In the genomic region with DNA sequence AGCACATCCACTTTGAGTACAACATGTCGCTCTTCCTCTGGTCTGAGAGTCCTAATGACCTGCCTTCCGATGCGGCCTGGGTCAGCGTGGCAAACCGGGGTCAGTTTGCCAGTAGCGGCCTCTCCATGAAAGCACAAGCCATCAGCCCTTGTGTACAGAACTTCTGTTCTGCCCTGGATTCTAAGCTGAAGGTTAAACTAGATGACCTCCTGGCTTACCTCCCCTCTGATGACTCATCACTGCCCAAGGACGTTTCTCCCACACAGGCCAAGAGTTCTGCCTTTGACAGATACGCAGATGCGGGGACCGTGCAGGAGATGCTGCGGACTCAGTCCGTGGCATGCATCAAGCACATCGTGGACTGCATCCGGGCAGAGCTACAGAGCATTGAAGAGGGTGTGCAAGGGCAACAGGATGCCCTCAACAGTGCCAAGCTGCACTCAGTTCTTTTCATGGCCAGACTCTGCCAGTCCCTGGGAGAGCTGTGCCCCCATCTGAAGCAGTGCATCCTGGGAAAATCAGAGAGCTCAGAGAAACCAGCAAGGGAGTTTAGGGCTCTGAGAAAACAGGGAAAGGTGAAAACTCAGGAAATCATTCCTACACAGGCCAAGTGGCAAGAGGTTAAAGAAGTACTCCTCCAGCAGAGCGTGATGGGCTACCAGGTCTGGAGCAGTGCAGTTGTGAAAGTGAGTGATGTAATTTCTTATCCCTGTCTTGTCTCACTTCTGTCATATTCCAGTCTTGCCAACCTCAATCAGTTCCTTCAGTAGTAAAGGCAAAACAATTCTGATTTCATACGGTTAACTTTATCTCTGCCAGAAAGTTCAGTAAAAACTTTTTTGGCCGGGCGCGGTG, we compare ENCODE assay signal across 1 cellular context.
A peak's percentile ranks its signal among the peaks of the same experiment; 100 is the strongest.
TF ChIP-seq lines count a peak whose summit lies in the region.

No MANE protein-coding gene starts in this region.

TF ChIP-seq in HepG2, 621 proteins besides CTCF, POLR2A, EP300 and RAD21 (continued from another document and continues in another):
- TF ChIP-seq ZNF775 (CRISPR knock-in tag; IDR thresholded peaks at IDR 0.05; ENCODE audit: borderline replicate concordance), result no peak
- TF ChIP-seq SAFB2 (CRISPR knock-in tag; IDR thresholded peaks at IDR 0.05; ENCODE audit: borderline replicate concordance, low read depth), result peak; percentile 79; the same call in 1 of the 2 replicates
- no peak for TF ChIP-seq ZNF562 (CRISPR knock-in tag; IDR thresholded peaks at IDR 0.05; ENCODE audit: borderline replicate concordance)
- no peak for TF ChIP-seq ZNF235 (CRISPR knock-in tag; IDR thresholded peaks at IDR 0.05; ENCODE audit: borderline replicate concordance)
- TF ChIP-seq ZNF878 (CRISPR knock-in tag; IDR thresholded peaks at IDR 0.05), result peak; percentile 99
- no peak for TF ChIP-seq ZNF468 (CRISPR knock-in tag; IDR thresholded peaks at IDR 0.05)
- TF ChIP-seq ELF4 (CRISPR knock-in tag; IDR thresholded peaks at IDR 0.05; ENCODE audit: borderline replicate concordance), result no peak
- no peak for TF ChIP-seq SNAI1 (CRISPR knock-in tag; IDR thresholded peaks at IDR 0.05; ENCODE audit: borderline replicate concordance)
- peak; percentile 93 for TF ChIP-seq PHF5A (CRISPR knock-in tag; IDR thresholded peaks at IDR 0.05; ENCODE audit: low read depth, unreplicated experiment)
- TF ChIP-seq TGIF2 (CRISPR knock-in tag; IDR thresholded peaks at IDR 0.05), result peak; percentile 96
- TF ChIP-seq, protein P1, sequence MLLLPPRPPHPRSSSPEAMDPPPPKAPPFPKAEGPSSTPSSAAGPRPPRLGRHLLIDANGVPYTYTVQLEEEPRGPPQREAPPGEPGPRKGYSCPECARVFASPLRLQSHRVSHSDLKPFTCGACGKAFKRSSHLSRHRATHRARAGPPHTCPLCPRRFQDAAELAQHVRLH (CRISPR knock-in tag; IDR thresholded peaks at IDR 0.05; ENCODE audit: borderline replicate concordance, low read depth), result peak; percentile 73; the same call in 1 of the 2 replicates
- TF ChIP-seq ZNF431 (CRISPR knock-in tag; IDR thresholded peaks at IDR 0.05; ENCODE audit: borderline replicate concordance, low read depth), result peak; percentile 94
- no peak for TF ChIP-seq FLYWCH1 (CRISPR knock-in tag; IDR thresholded peaks at IDR 0.05)
- peak; percentile 97 for TF ChIP-seq XBP1 (CRISPR knock-in tag; IDR thresholded peaks at IDR 0.05)
- TF ChIP-seq TCF12 (IDR thresholded peaks at IDR 0.05), result no peak
- peak; percentile 71; the same call in 1 of the 2 replicates for TF ChIP-seq TCF12 (CRISPR knock-in tag; IDR thresholded peaks at IDR 0.05)
- peak; percentile 96 for TF ChIP-seq ZNF335 (CRISPR knock-in tag; IDR thresholded peaks at IDR 0.05)
- TF ChIP-seq, protein P2, sequence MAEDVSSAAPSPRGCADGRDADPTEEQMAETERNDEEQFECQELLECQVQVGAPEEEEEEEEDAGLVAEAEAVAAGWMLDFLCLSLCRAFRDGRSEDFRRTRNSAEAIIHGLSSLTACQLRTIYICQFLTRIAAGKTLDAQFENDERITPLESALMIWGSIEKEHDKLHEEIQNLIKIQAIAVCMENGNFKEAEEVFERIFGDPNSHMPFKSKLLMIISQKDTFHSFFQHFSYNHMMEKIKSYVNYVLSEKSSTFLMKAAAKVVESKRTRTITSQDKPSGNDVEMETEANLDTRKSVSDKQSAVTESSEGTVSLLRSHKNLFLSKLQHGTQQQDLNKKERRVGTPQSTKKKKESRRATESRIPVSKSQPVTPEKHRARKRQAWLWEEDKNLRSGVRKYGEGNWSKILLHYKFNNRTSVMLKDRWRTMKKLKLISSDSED (CRISPR knock-in tag; IDR thresholded peaks at IDR 0.05), result no peak
- TF ChIP-seq NONO (IDR thresholded peaks at IDR 0.05), result no peak
- TF ChIP-seq NONO (CRISPR knock-in tag; conservative IDR thresholded peaks at IDR 0.05), result peak; percentile 96
- peak; percentile 80; the same call in 1 of the 2 replicates for TF ChIP-seq KDM1A (CRISPR knock-in tag; IDR thresholded peaks at IDR 0.05)
- TF ChIP-seq ZNF549 (CRISPR knock-in tag; IDR thresholded peaks at IDR 0.05), result no peak
- TF ChIP-seq, protein P3, sequence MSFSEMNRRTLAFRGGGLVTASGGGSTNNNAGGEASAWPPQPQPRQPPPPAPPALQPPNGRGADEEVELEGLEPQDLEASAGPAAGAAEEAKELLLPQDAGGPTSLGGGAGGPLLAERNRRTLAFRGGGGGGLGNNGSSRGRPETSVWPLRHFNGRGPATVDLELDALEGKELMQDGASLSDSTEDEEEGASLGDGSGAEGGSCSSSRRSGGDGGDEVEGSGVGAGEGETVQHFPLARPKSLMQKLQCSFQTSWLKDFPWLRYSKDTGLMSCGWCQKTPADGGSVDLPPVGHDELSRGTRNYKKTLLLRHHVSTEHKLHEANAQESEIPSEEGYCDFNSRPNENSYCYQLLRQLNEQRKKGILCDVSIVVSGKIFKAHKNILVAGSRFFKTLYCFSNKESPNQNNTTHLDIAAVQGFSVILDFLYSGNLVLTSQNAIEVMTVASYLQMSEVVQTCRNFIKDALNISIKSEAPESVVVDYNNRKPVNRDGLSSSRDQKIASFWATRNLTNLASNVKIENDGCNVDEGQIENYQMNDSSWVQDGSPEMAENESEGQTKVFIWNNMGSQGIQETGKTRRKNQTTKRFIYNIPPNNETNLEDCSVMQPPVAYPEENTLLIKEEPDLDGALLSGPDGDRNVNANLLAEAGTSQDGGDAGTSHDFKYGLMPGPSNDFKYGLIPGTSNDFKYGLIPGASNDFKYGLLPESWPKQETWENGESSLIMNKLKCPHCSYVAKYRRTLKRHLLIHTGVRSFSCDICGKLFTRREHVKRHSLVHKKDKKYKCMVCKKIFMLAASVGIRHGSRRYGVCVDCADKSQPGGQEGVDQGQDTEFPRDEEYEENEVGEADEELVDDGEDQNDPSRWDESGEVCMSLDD (CRISPR knock-in tag; IDR thresholded peaks at IDR 0.05; ENCODE audit: borderline replicate concordance), result 0 out of 2 replicates have a peak, but pooled peaks have one; percentile 8
- TF ChIP-seq, protein P4, sequence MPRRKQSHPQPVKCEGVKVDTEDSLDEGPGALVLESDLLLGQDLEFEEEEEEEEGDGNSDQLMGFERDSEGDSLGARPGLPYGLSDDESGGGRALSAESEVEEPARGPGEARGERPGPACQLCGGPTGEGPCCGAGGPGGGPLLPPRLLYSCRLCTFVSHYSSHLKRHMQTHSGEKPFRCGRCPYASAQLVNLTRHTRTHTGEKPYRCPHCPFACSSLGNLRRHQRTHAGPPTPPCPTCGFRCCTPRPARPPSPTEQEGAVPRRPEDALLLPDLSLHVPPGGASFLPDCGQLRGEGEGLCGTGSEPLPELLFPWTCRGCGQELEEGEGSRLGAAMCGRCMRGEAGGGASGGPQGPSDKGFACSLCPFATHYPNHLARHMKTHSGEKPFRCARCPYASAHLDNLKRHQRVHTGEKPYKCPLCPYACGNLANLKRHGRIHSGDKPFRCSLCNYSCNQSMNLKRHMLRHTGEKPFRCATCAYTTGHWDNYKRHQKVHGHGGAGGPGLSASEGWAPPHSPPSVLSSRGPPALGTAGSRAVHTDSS (CRISPR knock-in tag; conservative IDR thresholded peaks at IDR 0.05), result no peak
- TF ChIP-seq ATF7-NPFF (CRISPR knock-in tag; IDR thresholded peaks at IDR 0.05; ENCODE audit: low read depth), result peak; percentile 84
- TF ChIP-seq MED1 (CRISPR knock-in tag; IDR thresholded peaks at IDR 0.05), result peak; percentile 97
- TF ChIP-seq NFE2L2 (IDR thresholded peaks at IDR 0.05; ENCODE audit: low read length), result peak; percentile 49; the same call in 1 of the 2 replicates
- TF ChIP-seq RAD51 (IDR thresholded peaks at IDR 0.05; ENCODE audit: borderline replicate concordance), result no peak
- TF ChIP-seq, protein P5, sequence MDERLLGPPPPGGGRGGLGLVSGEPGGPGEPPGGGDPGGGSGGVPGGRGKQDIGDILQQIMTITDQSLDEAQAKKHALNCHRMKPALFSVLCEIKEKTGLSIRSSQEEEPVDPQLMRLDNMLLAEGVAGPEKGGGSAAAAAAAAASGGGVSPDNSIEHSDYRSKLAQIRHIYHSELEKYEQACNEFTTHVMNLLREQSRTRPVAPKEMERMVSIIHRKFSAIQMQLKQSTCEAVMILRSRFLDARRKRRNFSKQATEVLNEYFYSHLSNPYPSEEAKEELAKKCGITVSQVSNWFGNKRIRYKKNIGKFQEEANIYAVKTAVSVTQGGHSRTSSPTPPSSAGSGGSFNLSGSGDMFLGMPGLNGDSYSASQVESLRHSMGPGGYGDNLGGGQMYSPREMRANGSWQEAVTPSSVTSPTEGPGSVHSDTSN (CRISPR knock-in tag; IDR thresholded peaks at IDR 0.05), result peak; percentile 44; the same call in 1 of the 2 replicates
- TF ChIP-seq RBAK (CRISPR knock-in tag; IDR thresholded peaks at IDR 0.05), result no peak
- TF ChIP-seq ZBTB7A (CRISPR knock-in tag; IDR thresholded peaks at IDR 0.05), result no peak; the same call in 1 of the 2 replicates
- no peak for TF ChIP-seq RFX3 (CRISPR knock-in tag; IDR thresholded peaks at IDR 0.05)
- no peak for TF ChIP-seq RBFOX2 (IDR thresholded peaks at IDR 0.05; ENCODE audit: low read depth, low read length)
- no peak for TF ChIP-seq TCF7L2 (IDR thresholded peaks at IDR 0.05; ENCODE audit: low read depth, low read length)
- peak; percentile 88 for TF ChIP-seq ZMYM3 (CRISPR knock-in tag; IDR thresholded peaks at IDR 0.05)
- TF ChIP-seq ZNF550 (CRISPR knock-in tag; IDR thresholded peaks at IDR 0.05; ENCODE audit: borderline replicate concordance), result peak; percentile 42; the same call in 1 of the 2 replicates
- TF ChIP-seq, protein P6, sequence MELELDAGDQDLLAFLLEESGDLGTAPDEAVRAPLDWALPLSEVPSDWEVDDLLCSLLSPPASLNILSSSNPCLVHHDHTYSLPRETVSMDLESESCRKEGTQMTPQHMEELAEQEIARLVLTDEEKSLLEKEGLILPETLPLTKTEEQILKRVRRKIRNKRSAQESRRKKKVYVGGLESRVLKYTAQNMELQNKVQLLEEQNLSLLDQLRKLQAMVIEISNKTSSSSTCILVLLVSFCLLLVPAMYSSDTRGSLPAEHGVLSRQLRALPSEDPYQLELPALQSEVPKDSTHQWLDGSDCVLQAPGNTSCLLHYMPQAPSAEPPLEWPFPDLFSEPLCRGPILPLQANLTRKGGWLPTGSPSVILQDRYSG (CRISPR knock-in tag; IDR thresholded peaks at IDR 0.05), result no peak
- TF ChIP-seq ZMYM4 (CRISPR knock-in tag; IDR thresholded peaks at IDR 0.05), result peak; percentile 95
- TF ChIP-seq ZNF121 (CRISPR knock-in tag; IDR thresholded peaks at IDR 0.05), result peak; percentile 94
- TF ChIP-seq ZKSCAN1 (IDR thresholded peaks at IDR 0.05; ENCODE audit: low read length), result no peak
- TF ChIP-seq, protein P7, sequence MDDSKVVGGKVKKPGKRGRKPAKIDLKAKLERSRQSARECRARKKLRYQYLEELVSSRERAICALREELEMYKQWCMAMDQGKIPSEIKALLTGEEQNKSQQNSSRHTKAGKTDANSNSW (CRISPR knock-in tag; IDR thresholded peaks at IDR 0.05; ENCODE audit: borderline replicate concordance), result no peak
- TF ChIP-seq, protein P8, sequence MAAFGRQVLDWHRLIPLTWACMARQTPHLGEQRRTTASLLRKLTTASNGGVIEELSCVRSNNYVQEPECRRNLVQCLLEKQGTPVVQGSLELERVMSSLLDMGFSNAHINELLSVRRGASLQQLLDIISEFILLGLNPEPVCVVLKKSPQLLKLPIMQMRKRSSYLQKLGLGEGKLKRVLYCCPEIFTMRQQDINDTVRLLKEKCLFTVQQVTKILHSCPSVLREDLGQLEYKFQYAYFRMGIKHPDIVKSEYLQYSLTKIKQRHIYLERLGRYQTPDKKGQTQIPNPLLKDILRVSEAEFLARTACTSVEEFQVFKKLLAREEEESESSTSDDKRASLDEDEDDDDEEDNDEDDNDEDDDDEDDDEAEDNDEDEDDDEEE (CRISPR knock-in tag; IDR thresholded peaks at IDR 0.05), result peak; percentile 84; the same call in 1 of the 2 replicates
- TF ChIP-seq RFXANK (CRISPR knock-in tag; IDR thresholded peaks at IDR 0.05), result no peak
- peak; percentile 19; the same call in 1 of the 2 replicates for TF ChIP-seq ZNF615 (CRISPR knock-in tag; IDR thresholded peaks at IDR 0.05; ENCODE audit: borderline replicate concordance)
- TF ChIP-seq ZNF350 (CRISPR knock-in tag; IDR thresholded peaks at IDR 0.05; ENCODE audit: borderline replicate concordance, low read depth), result peak; percentile 96
- TF ChIP-seq RCOR2 (CRISPR knock-in tag; IDR thresholded peaks at IDR 0.05), result peak; percentile 99
- no peak for TF ChIP-seq NFYC (CRISPR knock-in tag; IDR thresholded peaks at IDR 0.05)
- TF ChIP-seq, protein P9, sequence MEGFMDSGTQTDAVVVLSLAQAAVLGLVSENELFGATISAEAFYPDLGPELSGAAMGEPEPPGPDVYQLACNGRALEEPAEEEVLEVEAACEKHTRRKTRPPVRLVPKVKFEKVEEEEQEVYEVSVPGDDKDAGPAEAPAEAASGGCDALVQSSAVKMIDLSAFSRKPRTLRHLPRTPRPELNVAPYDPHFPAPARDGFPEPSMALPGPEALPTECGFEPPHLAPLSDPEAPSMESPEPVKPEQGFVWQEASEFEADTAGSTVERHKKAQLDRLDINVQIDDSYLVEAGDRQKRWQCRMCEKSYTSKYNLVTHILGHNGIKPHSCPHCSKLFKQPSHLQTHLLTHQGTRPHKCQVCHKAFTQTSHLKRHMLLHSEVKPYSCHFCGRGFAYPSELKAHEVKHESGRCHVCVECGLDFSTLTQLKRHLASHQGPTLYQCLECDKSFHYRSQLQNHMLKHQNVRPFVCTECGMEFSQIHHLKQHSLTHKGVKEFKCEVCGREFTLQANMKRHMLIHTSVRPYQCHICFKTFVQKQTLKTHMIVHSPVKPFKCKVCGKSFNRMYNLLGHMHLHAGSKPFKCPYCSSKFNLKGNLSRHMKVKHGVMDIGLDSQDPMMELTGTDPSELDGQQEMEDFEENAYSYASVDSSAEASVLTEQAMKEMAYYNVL (CRISPR knock-in tag; IDR thresholded peaks at IDR 0.05; ENCODE audit: borderline replicate concordance), result peak; percentile 95
- TF ChIP-seq HNRNPL (IDR thresholded peaks at IDR 0.05; ENCODE audit: low read depth, low read length), result peak; percentile 77
- TF ChIP-seq, protein P10, sequence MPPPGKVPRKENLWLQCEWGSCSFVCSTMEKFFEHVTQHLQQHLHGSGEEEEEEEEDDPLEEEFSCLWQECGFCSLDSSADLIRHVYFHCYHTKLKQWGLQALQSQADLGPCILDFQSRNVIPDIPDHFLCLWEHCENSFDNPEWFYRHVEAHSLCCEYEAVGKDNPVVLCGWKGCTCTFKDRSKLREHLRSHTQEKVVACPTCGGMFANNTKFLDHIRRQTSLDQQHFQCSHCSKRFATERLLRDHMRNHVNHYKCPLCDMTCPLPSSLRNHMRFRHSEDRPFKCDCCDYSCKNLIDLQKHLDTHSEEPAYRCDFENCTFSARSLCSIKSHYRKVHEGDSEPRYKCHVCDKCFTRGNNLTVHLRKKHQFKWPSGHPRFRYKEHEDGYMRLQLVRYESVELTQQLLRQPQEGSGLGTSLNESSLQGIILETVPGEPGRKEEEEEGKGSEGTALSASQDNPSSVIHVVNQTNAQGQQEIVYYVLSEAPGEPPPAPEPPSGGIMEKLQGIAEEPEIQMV (CRISPR knock-in tag; IDR thresholded peaks at IDR 0.05; ENCODE audit: low read depth), result peak; percentile 53; the same call in 1 of the 2 replicates
- no peak for TF ChIP-seq KLF13 (CRISPR knock-in tag; IDR thresholded peaks at IDR 0.05)
- no peak for TF ChIP-seq HMGA1 (CRISPR knock-in tag; conservative IDR thresholded peaks at IDR 0.05)
- peak; percentile 85 for TF ChIP-seq FOXK2 (IDR thresholded peaks at IDR 0.05)
- TF ChIP-seq ZSCAN29 (CRISPR knock-in tag; conservative IDR thresholded peaks at IDR 0.05), result peak; percentile 98
- TF ChIP-seq SMAD3 (CRISPR knock-in tag; IDR thresholded peaks at IDR 0.05), result peak; percentile 75
- TF ChIP-seq ZNF124 (CRISPR knock-in tag; IDR thresholded peaks at IDR 0.05), result peak; percentile 93; the same call in 1 of the 2 replicates
- TF ChIP-seq, protein P11, sequence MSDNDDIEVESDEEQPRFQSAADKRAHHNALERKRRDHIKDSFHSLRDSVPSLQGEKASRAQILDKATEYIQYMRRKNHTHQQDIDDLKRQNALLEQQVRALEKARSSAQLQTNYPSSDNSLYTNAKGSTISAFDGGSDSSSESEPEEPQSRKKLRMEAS (IDR thresholded peaks at IDR 0.05), result peak; percentile 88
- peak; percentile 79; the same call in 1 of the 2 replicates for TF ChIP-seq ZNF563 (CRISPR knock-in tag; IDR thresholded peaks at IDR 0.05)
